In the genomic region with DNA sequence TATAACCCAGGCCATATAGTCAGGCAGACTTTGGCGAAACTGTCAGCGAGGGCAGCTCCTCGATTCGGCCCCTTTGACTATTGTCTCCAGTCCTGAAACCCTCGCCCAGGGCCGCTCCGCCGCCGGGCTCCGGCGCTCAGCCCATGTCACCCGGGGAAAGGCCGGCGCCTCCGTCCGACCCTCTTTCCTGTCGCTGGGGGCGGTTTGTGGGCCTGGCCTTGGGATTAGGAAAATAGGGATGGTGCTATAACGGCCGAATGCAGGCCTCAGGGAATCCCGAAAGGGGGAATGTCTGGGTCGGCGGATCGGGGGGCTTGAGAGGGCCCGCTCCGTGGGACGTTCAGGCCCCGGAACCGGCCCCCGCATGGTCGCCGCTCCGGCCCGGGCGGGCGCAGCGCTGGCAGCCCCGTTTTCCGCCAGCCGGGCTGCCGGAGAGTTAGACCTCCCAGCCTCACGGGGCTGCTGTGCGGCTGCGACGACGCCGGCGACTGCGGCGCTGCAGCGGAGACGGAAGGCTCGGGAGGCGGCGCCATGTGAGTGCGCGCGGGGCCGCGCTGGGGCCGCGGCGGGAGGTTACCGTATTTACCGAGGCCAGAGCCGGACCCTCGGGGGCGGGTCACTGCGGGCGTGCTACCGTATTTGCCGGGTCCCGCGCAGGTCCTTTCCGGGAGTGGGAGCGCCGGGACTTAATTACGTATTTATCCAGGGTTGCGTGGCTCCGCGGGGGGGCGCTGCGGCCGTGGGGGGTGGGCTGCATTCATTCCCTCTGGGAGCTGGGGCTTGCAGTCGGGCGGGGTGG, we compare ENCODE assay signal across 1 cellular context.
A peak's percentile ranks its signal among the peaks of the same experiment; 100 is the strongest.
TF ChIP-seq lines count a peak whose summit lies in the region.

No MANE protein-coding gene starts in this region.

TF ChIP-seq in HepG2, 621 proteins besides CTCF, POLR2A, EP300 and RAD21 (continued from another document and continues in another):
- TF ChIP-seq ZBTB20 (CRISPR knock-in tag; IDR thresholded peaks at IDR 0.05; ENCODE audit: borderline replicate concordance, low read depth) (0 out of 2 replicates have a peak, but pooled peaks have one; percentile 14), SP2 (CRISPR knock-in tag; IDR thresholded peaks at IDR 0.05) (no peak), ATM (IDR thresholded peaks at IDR 0.05; ENCODE audit: borderline replicate concordance) (no peak), ZNF788 (CRISPR knock-in tag; IDR thresholded peaks at IDR 0.05; ENCODE audit: borderline replicate concordance) (no peak; the same call in 1 of the 2 replicates), ZNF224 (CRISPR knock-in tag; IDR thresholded peaks at IDR 0.05) (no peak), HOXA3 (CRISPR knock-in tag; IDR thresholded peaks at IDR 0.05) (peak; percentile 88), BRCA1 (CRISPR knock-in tag; IDR thresholded peaks at IDR 0.05) (no peak), NRL (CRISPR knock-in tag; IDR thresholded peaks at IDR 0.05; ENCODE audit: borderline replicate concordance) (peak; percentile 54; the same call in 1 of the 2 replicates), ZNF230 (CRISPR knock-in tag; IDR thresholded peaks at IDR 0.05) (peak; percentile 61; the same call in 1 of the 2 replicates), MLX (CRISPR knock-in tag; IDR thresholded peaks at IDR 0.05) (no peak), POLR2AphosphoS5 (IDR thresholded peaks at IDR 0.05; ENCODE audit: low read depth, low read length) (peak; percentile 52; the same call in 1 of the 2 replicates), NCOR1 (IDR thresholded peaks at IDR 0.05; ENCODE audit: borderline replicate concordance, low read length) (peak; percentile 26; the same call in 1 of the 2 replicates), ZNF260 (CRISPR knock-in tag; IDR thresholded peaks at IDR 0.05; ENCODE audit: borderline replicate concordance, low read depth) (no peak), ZNF30 (CRISPR knock-in tag; IDR thresholded peaks at IDR 0.05) (no peak), ZNF552 (CRISPR knock-in tag; IDR thresholded peaks at IDR 0.05; ENCODE audit: borderline replicate concordance) (no peak), ZNF362 (CRISPR knock-in tag; IDR thresholded peaks at IDR 0.05; ENCODE audit: borderline replicate concordance) (0 out of 2 replicates have a peak, but pooled peaks have one; percentile 33), SRSF9 (IDR thresholded peaks at IDR 0.05; ENCODE audit: borderline replicate concordance, insufficient read depth, low read depth, low read length, poor library complexity, severe bottlenecking) (no peak), E2F2 (CRISPR knock-in tag; IDR thresholded peaks at IDR 0.05; ENCODE audit: borderline replicate concordance) (no peak), AGO2 (optimal IDR thresholded peaks at IDR 0.05; ENCODE audit: low read depth, low read length) (peak; percentile 90), SNAI1 (CRISPR knock-in tag; IDR thresholded peaks at IDR 0.05; ENCODE audit: borderline replicate concordance) (no peak), ERF (CRISPR knock-in tag; IDR thresholded peaks at IDR 0.05) (0 out of 2 replicates have a peak, but pooled peaks have one; percentile 37), ZFP62 (CRISPR knock-in tag; IDR thresholded peaks at IDR 0.05) (no peak), ZNF256 (CRISPR knock-in tag; conservative IDR thresholded peaks at IDR 0.05) (0 out of 2 replicates have a peak, but pooled peaks have one; percentile 72), ZBTB21 (CRISPR knock-in tag; IDR thresholded peaks at IDR 0.05) (no peak), ZNF354B (CRISPR knock-in tag; IDR thresholded peaks at IDR 0.05) (no peak), NFYB (CRISPR knock-in tag; IDR thresholded peaks at IDR 0.05) (no peak), MZF1 (CRISPR knock-in tag; IDR thresholded peaks at IDR 0.05; ENCODE audit: borderline replicate concordance) (no peak), DNMT3B (CRISPR knock-in tag; conservative IDR thresholded peaks at IDR 0.05) (no peak), GPN1 (CRISPR knock-in tag; IDR thresholded peaks at IDR 0.05; ENCODE audit: borderline replicate concordance) (no peak), SIX4 (CRISPR knock-in tag; IDR thresholded peaks at IDR 0.05) (no peak; the same call in 1 of the 2 replicates), IKZF1 (IDR thresholded peaks at IDR 0.05) (no peak), ATF6 (CRISPR knock-in tag; conservative IDR thresholded peaks at IDR 0.05) (no peak), ZNF225 (CRISPR knock-in tag; IDR thresholded peaks at IDR 0.05) (peak; percentile 14; the same call in 1 of the 2 replicates), PRPF4 (IDR thresholded peaks at IDR 0.05; ENCODE audit: low read depth, low read length, poor library complexity, severe bottlenecking) (no peak), ELF4 (CRISPR knock-in tag; IDR thresholded peaks at IDR 0.05; ENCODE audit: borderline replicate concordance) (no peak), SKIL (CRISPR knock-in tag; IDR thresholded peaks at IDR 0.05; ENCODE audit: borderline replicate concordance) (peak; percentile 77), ZNF75D (CRISPR knock-in tag; IDR thresholded peaks at IDR 0.05; ENCODE audit: borderline replicate concordance) (no peak), ZNF10 (CRISPR knock-in tag; IDR thresholded peaks at IDR 0.05; ENCODE audit: borderline replicate concordance, low read depth) (no peak)
- TF ChIP-seq, protein P1, sequence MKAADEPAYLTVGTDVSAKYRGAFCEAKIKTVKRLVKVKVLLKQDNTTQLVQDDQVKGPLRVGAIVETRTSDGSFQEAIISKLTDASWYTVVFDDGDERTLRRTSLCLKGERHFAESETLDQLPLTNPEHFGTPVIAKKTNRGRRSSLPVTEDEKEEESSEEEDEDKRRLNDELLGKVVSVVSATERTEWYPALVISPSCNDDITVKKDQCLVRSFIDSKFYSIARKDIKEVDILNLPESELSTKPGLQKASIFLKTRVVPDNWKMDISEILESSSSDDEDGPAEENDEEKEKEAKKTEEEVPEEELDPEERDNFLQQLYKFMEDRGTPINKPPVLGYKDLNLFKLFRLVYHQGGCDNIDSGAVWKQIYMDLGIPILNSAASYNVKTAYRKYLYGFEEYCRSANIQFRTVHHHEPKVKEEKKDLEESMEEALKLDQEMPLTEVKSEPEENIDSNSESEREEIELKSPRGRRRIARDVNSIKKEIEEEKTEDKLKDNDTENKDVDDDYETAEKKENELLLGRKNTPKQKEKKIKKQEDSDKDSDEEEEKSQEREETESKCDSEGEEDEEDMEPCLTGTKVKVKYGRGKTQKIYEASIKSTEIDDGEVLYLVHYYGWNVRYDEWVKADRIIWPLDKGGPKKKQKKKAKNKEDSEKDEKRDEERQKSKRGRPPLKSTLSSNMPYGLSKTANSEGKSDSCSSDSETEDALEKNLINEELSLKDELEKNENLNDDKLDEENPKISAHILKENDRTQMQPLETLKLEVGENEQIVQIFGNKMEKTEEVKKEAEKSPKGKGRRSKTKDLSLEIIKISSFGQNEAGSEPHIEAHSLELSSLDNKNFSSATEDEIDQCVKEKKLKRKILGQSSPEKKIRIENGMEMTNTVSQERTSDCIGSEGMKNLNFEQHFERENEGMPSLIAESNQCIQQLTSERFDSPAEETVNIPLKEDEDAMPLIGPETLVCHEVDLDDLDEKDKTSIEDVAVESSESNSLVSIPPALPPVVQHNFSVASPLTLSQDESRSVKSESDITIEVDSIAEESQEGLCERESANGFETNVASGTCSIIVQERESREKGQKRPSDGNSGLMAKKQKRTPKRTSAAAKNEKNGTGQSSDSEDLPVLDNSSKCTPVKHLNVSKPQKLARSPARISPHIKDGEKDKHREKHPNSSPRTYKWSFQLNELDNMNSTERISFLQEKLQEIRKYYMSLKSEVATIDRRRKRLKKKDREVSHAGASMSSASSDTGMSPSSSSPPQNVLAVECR (CRISPR knock-in tag; IDR thresholded peaks at IDR 0.05; ENCODE audit: borderline replicate concordance): peak; percentile 86
- TF ChIP-seq, protein P2, sequence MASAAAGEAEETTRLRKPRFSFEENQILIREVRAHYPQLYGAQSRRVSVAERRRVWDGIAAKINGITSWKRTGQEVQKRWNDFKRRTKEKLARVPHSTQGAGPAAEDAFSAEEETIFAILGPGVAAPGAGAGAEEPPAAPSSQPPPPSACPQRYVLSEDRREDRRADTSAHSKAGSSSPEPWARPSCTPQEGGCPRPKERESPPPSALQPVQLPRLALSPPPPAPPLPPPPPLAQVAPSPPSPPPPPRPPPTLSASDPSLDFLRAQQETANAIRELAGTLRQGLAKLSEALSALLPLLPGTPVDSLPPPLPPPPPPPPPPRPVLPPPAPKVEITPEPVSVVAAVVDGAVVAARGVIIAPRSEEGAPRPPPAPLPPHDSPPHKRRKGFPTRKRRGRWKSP (CRISPR knock-in tag; IDR thresholded peaks at IDR 0.05): peak; percentile 87; the same call in 1 of the 2 replicates
- TF ChIP-seq, protein P3, sequence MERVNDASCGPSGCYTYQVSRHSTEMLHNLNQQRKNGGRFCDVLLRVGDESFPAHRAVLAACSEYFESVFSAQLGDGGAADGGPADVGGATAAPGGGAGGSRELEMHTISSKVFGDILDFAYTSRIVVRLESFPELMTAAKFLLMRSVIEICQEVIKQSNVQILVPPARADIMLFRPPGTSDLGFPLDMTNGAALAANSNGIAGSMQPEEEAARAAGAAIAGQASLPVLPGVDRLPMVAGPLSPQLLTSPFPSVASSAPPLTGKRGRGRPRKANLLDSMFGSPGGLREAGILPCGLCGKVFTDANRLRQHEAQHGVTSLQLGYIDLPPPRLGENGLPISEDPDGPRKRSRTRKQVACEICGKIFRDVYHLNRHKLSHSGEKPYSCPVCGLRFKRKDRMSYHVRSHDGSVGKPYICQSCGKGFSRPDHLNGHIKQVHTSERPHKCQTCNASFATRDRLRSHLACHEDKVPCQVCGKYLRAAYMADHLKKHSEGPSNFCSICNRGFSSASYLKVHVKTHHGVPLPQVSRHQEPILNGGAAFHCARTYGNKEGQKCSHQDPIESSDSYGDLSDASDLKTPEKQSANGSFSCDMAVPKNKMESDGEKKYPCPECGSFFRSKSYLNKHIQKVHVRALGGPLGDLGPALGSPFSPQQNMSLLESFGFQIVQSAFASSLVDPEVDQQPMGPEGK (CRISPR knock-in tag; IDR thresholded peaks at IDR 0.05): no peak
- TF ChIP-seq, protein P4, sequence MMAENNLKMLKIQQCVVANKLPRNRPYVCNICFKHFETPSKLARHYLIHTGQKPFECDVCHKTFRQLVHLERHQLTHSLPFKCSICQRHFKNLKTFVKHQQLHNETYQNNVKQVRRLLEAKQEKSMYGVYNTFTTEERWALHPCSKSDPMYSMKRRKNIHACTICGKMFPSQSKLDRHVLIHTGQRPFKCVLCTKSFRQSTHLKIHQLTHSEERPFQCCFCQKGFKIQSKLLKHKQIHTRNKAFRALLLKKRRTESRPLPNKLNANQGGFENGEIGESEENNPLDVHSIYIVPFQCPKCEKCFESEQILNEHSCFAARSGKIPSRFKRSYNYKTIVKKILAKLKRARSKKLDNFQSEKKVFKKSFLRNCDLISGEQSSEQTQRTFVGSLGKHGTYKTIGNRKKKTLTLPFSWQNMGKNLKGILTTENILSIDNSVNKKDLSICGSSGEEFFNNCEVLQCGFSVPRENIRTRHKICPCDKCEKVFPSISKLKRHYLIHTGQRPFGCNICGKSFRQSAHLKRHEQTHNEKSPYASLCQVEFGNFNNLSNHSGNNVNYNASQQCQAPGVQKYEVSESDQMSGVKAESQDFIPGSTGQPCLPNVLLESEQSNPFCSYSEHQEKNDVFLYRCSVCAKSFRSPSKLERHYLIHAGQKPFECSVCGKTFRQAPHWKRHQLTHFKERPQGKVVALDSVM (CRISPR knock-in tag; IDR thresholded peaks at IDR 0.05): peak; percentile 72
